Comparison of ENCODE assay signal across 1 cellular context in the genomic region with DNA sequence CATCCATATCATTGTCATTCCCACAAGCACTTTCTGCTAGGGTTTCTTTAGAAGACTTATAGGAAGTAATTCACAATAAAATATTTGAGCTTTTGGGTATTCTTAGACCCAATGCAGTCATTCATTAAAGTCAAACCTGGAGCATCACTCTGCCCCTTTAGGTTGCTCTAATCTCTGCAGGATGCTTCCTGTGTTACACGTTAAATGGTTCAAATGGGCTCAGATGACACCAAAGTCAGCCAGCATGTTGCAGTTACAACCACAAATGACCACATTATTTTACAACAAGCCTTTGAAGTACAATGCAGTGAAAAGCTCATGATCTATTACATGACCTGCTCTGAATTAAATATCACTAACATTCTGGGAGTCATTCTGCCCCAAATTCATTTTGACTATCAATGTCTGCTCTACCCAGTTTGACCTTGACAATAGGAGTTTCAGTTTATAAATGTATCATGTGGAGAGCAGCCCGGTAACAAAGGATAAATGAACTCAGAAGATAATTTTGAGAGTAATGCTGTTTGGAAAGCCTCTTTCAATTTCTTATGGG.
TF ChIP-seq lines count a peak whose summit lies in the region.

No MANE protein-coding gene starts in this region.

TF ChIP-seq in WTC11, 78 proteins besides CTCF, POLR2A, EP300 and RAD21 (continued from another document):
- TF ChIP-seq, protein P1, sequence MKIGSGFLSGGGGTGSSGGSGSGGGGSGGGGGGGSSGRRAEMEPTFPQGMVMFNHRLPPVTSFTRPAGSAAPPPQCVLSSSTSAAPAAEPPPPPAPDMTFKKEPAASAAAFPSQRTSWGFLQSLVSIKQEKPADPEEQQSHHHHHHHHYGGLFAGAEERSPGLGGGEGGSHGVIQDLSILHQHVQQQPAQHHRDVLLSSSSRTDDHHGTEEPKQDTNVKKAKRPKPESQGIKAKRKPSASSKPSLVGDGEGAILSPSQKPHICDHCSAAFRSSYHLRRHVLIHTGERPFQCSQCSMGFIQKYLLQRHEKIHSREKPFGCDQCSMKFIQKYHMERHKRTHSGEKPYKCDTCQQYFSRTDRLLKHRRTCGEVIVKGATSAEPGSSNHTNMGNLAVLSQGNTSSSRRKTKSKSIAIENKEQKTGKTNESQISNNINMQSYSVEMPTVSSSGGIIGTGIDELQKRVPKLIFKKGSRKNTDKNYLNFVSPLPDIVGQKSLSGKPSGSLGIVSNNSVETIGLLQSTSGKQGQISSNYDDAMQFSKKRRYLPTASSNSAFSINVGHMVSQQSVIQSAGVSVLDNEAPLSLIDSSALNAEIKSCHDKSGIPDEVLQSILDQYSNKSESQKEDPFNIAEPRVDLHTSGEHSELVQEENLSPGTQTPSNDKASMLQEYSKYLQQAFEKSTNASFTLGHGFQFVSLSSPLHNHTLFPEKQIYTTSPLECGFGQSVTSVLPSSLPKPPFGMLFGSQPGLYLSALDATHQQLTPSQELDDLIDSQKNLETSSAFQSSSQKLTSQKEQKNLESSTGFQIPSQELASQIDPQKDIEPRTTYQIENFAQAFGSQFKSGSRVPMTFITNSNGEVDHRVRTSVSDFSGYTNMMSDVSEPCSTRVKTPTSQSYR (CRISPR knock-in tag; IDR thresholded peaks at IDR 0.05): no peak
- no peak for TF ChIP-seq RELA (CRISPR knock-in tag; IDR thresholded peaks at IDR 0.05; ENCODE audit: borderline replicate concordance)
- no peak for TF ChIP-seq SMAD3 (CRISPR knock-in tag; IDR thresholded peaks at IDR 0.05; ENCODE audit: borderline replicate concordance)
- no peak for TF ChIP-seq SP1 (CRISPR knock-in tag; conservative IDR thresholded peaks at IDR 0.05)
- TF ChIP-seq ETV6 (CRISPR knock-in tag; IDR thresholded peaks at IDR 0.05): no peak
- TF ChIP-seq IRF2 (CRISPR knock-in tag; IDR thresholded peaks at IDR 0.05; ENCODE audit: borderline replicate concordance, low read depth): no peak
- TF ChIP-seq ZNF671 (CRISPR knock-in tag; IDR thresholded peaks at IDR 0.05): no peak
- TF ChIP-seq, protein P2, sequence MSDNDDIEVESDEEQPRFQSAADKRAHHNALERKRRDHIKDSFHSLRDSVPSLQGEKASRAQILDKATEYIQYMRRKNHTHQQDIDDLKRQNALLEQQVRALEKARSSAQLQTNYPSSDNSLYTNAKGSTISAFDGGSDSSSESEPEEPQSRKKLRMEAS (CRISPR knock-in tag; IDR thresholded peaks at IDR 0.05): no peak
- no peak for TF ChIP-seq TP53 (CRISPR knock-in tag; IDR thresholded peaks at IDR 0.05)
- TF ChIP-seq, protein P3, sequence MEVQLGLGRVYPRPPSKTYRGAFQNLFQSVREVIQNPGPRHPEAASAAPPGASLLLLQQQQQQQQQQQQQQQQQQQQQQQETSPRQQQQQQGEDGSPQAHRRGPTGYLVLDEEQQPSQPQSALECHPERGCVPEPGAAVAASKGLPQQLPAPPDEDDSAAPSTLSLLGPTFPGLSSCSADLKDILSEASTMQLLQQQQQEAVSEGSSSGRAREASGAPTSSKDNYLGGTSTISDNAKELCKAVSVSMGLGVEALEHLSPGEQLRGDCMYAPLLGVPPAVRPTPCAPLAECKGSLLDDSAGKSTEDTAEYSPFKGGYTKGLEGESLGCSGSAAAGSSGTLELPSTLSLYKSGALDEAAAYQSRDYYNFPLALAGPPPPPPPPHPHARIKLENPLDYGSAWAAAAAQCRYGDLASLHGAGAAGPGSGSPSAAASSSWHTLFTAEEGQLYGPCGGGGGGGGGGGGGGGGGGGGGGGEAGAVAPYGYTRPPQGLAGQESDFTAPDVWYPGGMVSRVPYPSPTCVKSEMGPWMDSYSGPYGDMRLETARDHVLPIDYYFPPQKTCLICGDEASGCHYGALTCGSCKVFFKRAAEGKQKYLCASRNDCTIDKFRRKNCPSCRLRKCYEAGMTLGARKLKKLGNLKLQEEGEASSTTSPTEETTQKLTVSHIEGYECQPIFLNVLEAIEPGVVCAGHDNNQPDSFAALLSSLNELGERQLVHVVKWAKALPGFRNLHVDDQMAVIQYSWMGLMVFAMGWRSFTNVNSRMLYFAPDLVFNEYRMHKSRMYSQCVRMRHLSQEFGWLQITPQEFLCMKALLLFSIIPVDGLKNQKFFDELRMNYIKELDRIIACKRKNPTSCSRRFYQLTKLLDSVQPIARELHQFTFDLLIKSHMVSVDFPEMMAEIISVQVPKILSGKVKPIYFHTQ (CRISPR knock-in tag; IDR thresholded peaks at IDR 0.05): no peak
- no peak for TF ChIP-seq PRRX2 (CRISPR knock-in tag; IDR thresholded peaks at IDR 0.05)
- TF ChIP-seq, protein P4, sequence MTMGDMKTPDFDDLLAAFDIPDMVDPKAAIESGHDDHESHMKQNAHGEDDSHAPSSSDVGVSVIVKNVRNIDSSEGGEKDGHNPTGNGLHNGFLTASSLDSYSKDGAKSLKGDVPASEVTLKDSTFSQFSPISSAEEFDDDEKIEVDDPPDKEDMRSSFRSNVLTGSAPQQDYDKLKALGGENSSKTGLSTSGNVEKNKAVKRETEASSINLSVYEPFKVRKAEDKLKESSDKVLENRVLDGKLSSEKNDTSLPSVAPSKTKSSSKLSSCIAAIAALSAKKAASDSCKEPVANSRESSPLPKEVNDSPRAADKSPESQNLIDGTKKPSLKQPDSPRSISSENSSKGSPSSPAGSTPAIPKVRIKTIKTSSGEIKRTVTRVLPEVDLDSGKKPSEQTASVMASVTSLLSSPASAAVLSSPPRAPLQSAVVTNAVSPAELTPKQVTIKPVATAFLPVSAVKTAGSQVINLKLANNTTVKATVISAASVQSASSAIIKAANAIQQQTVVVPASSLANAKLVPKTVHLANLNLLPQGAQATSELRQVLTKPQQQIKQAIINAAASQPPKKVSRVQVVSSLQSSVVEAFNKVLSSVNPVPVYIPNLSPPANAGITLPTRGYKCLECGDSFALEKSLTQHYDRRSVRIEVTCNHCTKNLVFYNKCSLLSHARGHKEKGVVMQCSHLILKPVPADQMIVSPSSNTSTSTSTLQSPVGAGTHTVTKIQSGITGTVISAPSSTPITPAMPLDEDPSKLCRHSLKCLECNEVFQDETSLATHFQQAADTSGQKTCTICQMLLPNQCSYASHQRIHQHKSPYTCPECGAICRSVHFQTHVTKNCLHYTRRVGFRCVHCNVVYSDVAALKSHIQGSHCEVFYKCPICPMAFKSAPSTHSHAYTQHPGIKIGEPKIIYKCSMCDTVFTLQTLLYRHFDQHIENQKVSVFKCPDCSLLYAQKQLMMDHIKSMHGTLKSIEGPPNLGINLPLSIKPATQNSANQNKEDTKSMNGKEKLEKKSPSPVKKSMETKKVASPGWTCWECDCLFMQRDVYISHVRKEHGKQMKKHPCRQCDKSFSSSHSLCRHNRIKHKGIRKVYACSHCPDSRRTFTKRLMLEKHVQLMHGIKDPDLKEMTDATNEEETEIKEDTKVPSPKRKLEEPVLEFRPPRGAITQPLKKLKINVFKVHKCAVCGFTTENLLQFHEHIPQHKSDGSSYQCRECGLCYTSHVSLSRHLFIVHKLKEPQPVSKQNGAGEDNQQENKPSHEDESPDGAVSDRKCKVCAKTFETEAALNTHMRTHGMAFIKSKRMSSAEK (CRISPR knock-in tag; IDR thresholded peaks at IDR 0.05; ENCODE audit: borderline replicate concordance): no peak
- TF ChIP-seq GRHL2 (CRISPR knock-in tag; IDR thresholded peaks at IDR 0.05; ENCODE audit: insufficient replicate concordance, severe bottlenecking): no peak
